16 cellular contexts compared by ENCODE assay signal in genomic region chr13:86085890-86086289, GRCh38.
DNase-seq lines count a peak whose midpoint lies in the region; ATAC-seq, FAIRE-seq and TF ChIP-seq lines count a peak whose summit lies in the region.
"Had no signal": no experiment of that assay in that cellular context is flagged by ENCODE, and none has a peak within 500 bp of the region (broad histone marks: within the 10 kb centered on the region; RNA-seq: fewer than 3 reads in every experiment).

No MANE protein-coding gene starts in this region.

- H3K4me1 Mint-ChIP-seq in endodermal cell = no peaks in the 10 kb centered on the region

- no peaks in the 10 kb centered on the region for H3K27me3 Mint-ChIP-seq in endodermal cell (ENCODE audit: insufficient read depth)

- no peaks in the 10 kb centered on the region for H3K9me3 Mint-ChIP-seq in endodermal cell

- H3K27me3 ChIP-seq in endodermal cell (ENCODE audit: control insufficient read depth, insufficient read depth, low read length, poor library complexity, severe bottlenecking) = no peaks in the 10 kb centered on the region
- H3K27me3 ChIP-seq: gastroesophageal sphincter, SJCRH30, uterus had no signal

- H3K27ac Mint-ChIP-seq in endodermal cell = no peak overlapping the region
- H3K27ac Mint-ChIP-seq: CD8-positive, alpha-beta T cell had no signal

- no peak overlapping the region for H3K4me3 ChIP-seq in endodermal cell (ENCODE audit: low read length)
- H3K4me3 ChIP-seq: gastroesophageal sphincter, HAP-1, SJCRH30, uterus had no signal

- H3K9me3 ChIP-seq in endodermal cell (ENCODE audit: control insufficient read depth, low read length) = no peaks in the 10 kb centered on the region
- H3K9me3 ChIP-seq: gastroesophageal sphincter, HAP-1, SJCRH30, uterus had no signal

- no peak overlapping the region for H3K9ac ChIP-seq in endodermal cell (ENCODE audit: extremely low read depth, low read length, poor library complexity, severe bottlenecking)

- no peak overlapping the region for H3K27ac ChIP-seq in endodermal cell (ENCODE audit: low read depth, low read length)
- H3K27ac ChIP-seq: gastroesophageal sphincter, SJCRH30, uterus had no signal

- TF ChIP-seq CTCF in endodermal cell (conservative IDR thresholded peaks at IDR 0.05) = peak; percentile 44

- no peaks in the 10 kb centered on the region for H3K36me3 ChIP-seq in endodermal cell (ENCODE audit: control insufficient read depth, insufficient read depth, low read length)
- H3K36me3 ChIP-seq: gastroesophageal sphincter, HAP-1, SJCRH30 had no signal

- no peak overlapping the region for H3K4me3 Mint-ChIP-seq in endodermal cell
- H3K4me3 Mint-ChIP-seq: CD8-positive, alpha-beta T cell had no signal

- no peak for TF ChIP-seq POLR2A in H54 (IDR thresholded peaks at IDR 0.05; ENCODE audit: low read depth, low read length)

- H3K4me1 ChIP-seq in endodermal cell (ENCODE audit: control insufficient read depth, insufficient read depth, low read length) = no peaks in the 10 kb centered on the region
- H3K4me1 ChIP-seq: gastroesophageal sphincter, HAP-1, SJCRH30, uterus had no signal

- DNase-seq in COLO829 (ENCODE audit: low spot score) (peak; percentile 5), H54 (ENCODE audit: insufficient read length, low spot score) (no peak), OCI-M1 (lab: John Stamatoyannopoulos, UW) (peak; percentile 39), endodermal cell (no peak), anterior cingulate cortex (lab: John Stamatoyannopoulos, UW) (no peak)
- DNase-seq in NK-92 treated with Interleukin-12 subunit alpha and Interleukin-12 subunit beta, amount 100 ng/mL, for 24 hours (lab: John Stamatoyannopoulos, UW) = no peak
- DNase-seq: activated naive CD4-positive, alpha-beta T cell treated with Interleukin-2 at 50 U/mL for 16 hours; CD8-positive, alpha-beta T cell; mesenchymal stem cell; NCI-H226; stimulated activated naive CD8-positive, alpha-beta T cell treated with anti-CD3 and anti-CD28 coated beads, Interleukin-15, Interleukin-2, amounts not matched to agents 100 U/mL and 50 U/mL, for 24 hours; uterus had no signal

- no peak for ATAC-seq in GM19035 (IDR thresholded peaks at IDR 0.05; ENCODE audit: unreplicated experiment)
- ATAC-seq: CD8-positive, alpha-beta T cell; gastroesophageal sphincter; stimulated activated naive CD8-positive, alpha-beta T cell treated with anti-CD3 and anti-CD28 coated beads, Interleukin-15, Interleukin-2, amounts not matched to agents 100 U/mL and 50 U/mL, for 24 hours had no signal

- peak; percentile 72 for FAIRE-seq in H54 (lab: Jason Lieb, UNC)

- H3K36me3 Mint-ChIP-seq in endodermal cell (ENCODE audit: low read depth) = no peaks in the 10 kb centered on the region
- H3K36me3 Mint-ChIP-seq: CD8-positive, alpha-beta T cell had no signal

Comparison
In these comparisons a context has a peak if more than half of its experiments do, and no peak if none do; other contexts are left out.
1. DNase-seq: peak in COLO829 (single experiment) and OCI-M1 (single experiment); none in H54 (single experiment), endodermal cell (single experiment), anterior cingulate cortex (0 of 58) and NK-92 treated with Interleukin-12 subunit alpha and Interleukin-12 subunit beta, amount 100 ng/mL, for 24 hours (single experiment).